ENCODE assay signal across 21 cellular contexts in genomic region chr3:6791161-6791560, GRCh38.
A peak's percentile ranks its signal among the peaks of the same experiment; 100 is the strongest.
DNase-seq lines count a peak whose midpoint lies in the region; ATAC-seq and TF ChIP-seq lines count a peak whose summit lies in the region.
"Had no signal": no experiment of that assay in that cellular context is flagged by ENCODE, and none has a peak within 500 bp of the region (broad histone marks: within the 10 kb centered on the region; RNA-seq: fewer than 3 reads in every experiment).

No MANE protein-coding gene starts in this region.

- CTCF ChIA-PET in MCF 10A (lab: Yijun Ruan, JAX) = interaction anchor here (0.6 kb wide), 1 partner anchor 1314 kb away, joined by 5 read pairs; no protein-coding TSS in a partner anchor

- BruUV-seq in MCF 10A (replicated peaks; lab: Mats Ljungman, UMichigan) = no TSS peak

- intact Hi-C loops in MCF 10A (cut with micrococcal nuclease) = loop anchor here (5.0 to 10.0 kb wide), 3 partner anchors 756 to 1566 kb away; no protein-coding TSS in a partner anchor
- intact Hi-C loops in breast epithelium (cut with DNase I; ENCODE audit: low total_unique reads) = no loop called here

- no peaks in the 10 kb centered on the region for H3K4me1 Mint-ChIP-seq in MCF 10A (ENCODE audit: insufficient read depth, unreplicated experiment)
- H3K4me1 Mint-ChIP-seq: activated naive CD8-positive, alpha-beta T cell treated with anti-CD3 and anti-CD28 coated beads, Interleukin-2, amount 10 ng/mL, durations not matched to agents 7 days and 5 days had no signal

- no peaks in the 10 kb centered on the region for H3K36me3 Mint-ChIP-seq in MCF 10A (ENCODE audit: insufficient read depth, unreplicated experiment)
- H3K36me3 Mint-ChIP-seq: activated naive CD8-positive, alpha-beta T cell treated with anti-CD3 and anti-CD28 coated beads, Interleukin-2, amount 10 ng/mL, durations not matched to agents 7 days and 5 days; natural killer cell treated with Interleukin-12 subunit alpha and Interleukin-12 subunit beta and Interleukin-15 and Interleukin-18, amount 100 ng/mL, for 72 hours had no signal

- TF ChIP-seq CTCF in MCF 10A (IDR thresholded peaks at IDR 0.05; ENCODE audit: unreplicated experiment) (peak; percentile 28), breast epithelium (IDR thresholded peaks at IDR 0.05) (no peak), astrocyte of the cerebellum (IDR thresholded peaks at IDR 0.05; ENCODE audit: low read depth, low read length, missing control alignments) (no peak), hepatocyte (IDR thresholded peaks at IDR 0.05; ENCODE audit: poor library complexity) (peak; percentile 51)

- H3K27ac Mint-ChIP-seq in MCF 10A (ENCODE audit: low read depth, unreplicated experiment) = no peak overlapping the region
- H3K27ac Mint-ChIP-seq: activated naive CD8-positive, alpha-beta T cell treated with anti-CD3 and anti-CD28 coated beads, Interleukin-2, amount 10 ng/mL, durations not matched to agents 7 days and 5 days; CD4-positive, alpha-beta T cell; natural killer cell treated with Interleukin-12 subunit alpha and Interleukin-12 subunit beta and Interleukin-15 and Interleukin-18, amount 100 ng/mL, for 72 hours had no signal

- in situ Hi-C loops in astrocyte of the cerebellum (cut with HindIII; ENCODE audit: low sequenced_read_pairs) = no loop called here

- H3K4me3 Mint-ChIP-seq in MCF 10A (ENCODE audit: unreplicated experiment) = no peak overlapping the region
- H3K4me3 Mint-ChIP-seq: activated naive CD8-positive, alpha-beta T cell treated with anti-CD3 and anti-CD28 coated beads, Interleukin-2, amount 10 ng/mL, durations not matched to agents 7 days and 5 days; CD4-positive, alpha-beta T cell; natural killer cell treated with Interleukin-12 subunit alpha and Interleukin-12 subunit beta and Interleukin-15 and Interleukin-18, amount 100 ng/mL, for 72 hours had no signal

- no peaks in the 10 kb centered on the region for H3K9me3 Mint-ChIP-seq in MCF 10A (ENCODE audit: unreplicated experiment)
- H3K9me3 Mint-ChIP-seq: activated naive CD8-positive, alpha-beta T cell treated with anti-CD3 and anti-CD28 coated beads, Interleukin-2, amount 10 ng/mL, durations not matched to agents 7 days and 5 days had no signal

- no peaks in the 10 kb centered on the region for H3K27me3 Mint-ChIP-seq in MCF 10A (ENCODE audit: insufficient read depth, unreplicated experiment)
- H3K27me3 Mint-ChIP-seq: activated naive CD8-positive, alpha-beta T cell treated with anti-CD3 and anti-CD28 coated beads, Interleukin-2, amount 10 ng/mL, durations not matched to agents 7 days and 5 days; CD4-positive, alpha-beta T cell; natural killer cell treated with Interleukin-12 subunit alpha and Interleukin-12 subunit beta and Interleukin-15 and Interleukin-18, amount 100 ng/mL, for 72 hours had no signal

- H2AFZ ChIP-seq in hepatocyte = no peak overlapping the region

- WGBS in hepatocyte (ENCODE audit: low lambda C conversion rate, missing lambda C conversion rate) = 60% methylated on average over 2 of the region's 2 CpGs

- H4K20me1 ChIP-seq in hepatocyte (ENCODE audit: insufficient read depth, poor library complexity, severe bottlenecking) = no peaks in the 10 kb centered on the region

- no peaks in the 10 kb centered on the region for H3K27me3 ChIP-seq in breast epithelium
- no peaks in the 10 kb centered on the region for H3K27me3 ChIP-seq in hepatocyte
- H3K27me3 ChIP-seq: MG63, testis had no signal

- H3K36me3 ChIP-seq in breast epithelium (no peaks in the 10 kb centered on the region), hepatocyte (replicated peaks; ENCODE audit: insufficient read depth, low read depth) (no peaks in the 10 kb centered on the region)
- H3K36me3 ChIP-seq: heart right ventricle, MG63 had no signal

- DNase-seq in MCF 10A (ENCODE audit: unreplicated experiment) (no peak), breast epithelium (ENCODE audit: low spot score in 2 of 2) (no peak), astrocyte of the cerebellum (ENCODE audit: low read depth) (peak; percentile 37), hepatocyte (ENCODE audit: low spot score) (no peak), NCI-H226 (no peak), NCI-H2196 (lab: John Stamatoyannopoulos, UW; ENCODE audit: unreplicated experiment) (no peak), occipital lobe (lab: John Stamatoyannopoulos, UW) (no peak)
- DNase-seq: activated naive CD8-positive, alpha-beta T cell treated with anti-CD3 and anti-CD28 coated beads, Interleukin-2, amount 10 ng/mL, durations not matched to agents 7 days and 5 days; caudate nucleus; CD4-positive, alpha-beta T cell; effector CD8-positive, alpha-beta T cell; heart right ventricle; MG63; NCI-H187; NCI-H510A; SHP77 treated with DMSO at 0.1 percent for 48 hours; testis had no signal

- H3K9me3 ChIP-seq in breast epithelium (no peaks in the 10 kb centered on the region), hepatocyte (ENCODE audit: low read depth) (no peaks in the 10 kb centered on the region)
- H3K9me3 ChIP-seq: A549, heart right ventricle, MG63, testis had no signal

- no peak for ATAC-seq in HG02759 (IDR thresholded peaks at IDR 0.05; ENCODE audit: unreplicated experiment)
- ATAC-seq: A549; activated CD4-positive, CD25-positive, alpha-beta regulatory T cell treated with anti-CD3 and anti-CD28 coated beads, Interleukin-2, amount 50 U/mL, for 24 hours; heart right ventricle; natural killer cell treated with Interleukin-12 subunit alpha and Interleukin-12 subunit beta and Interleukin-15 and Interleukin-18, amount 100 ng/mL, for 72 hours had no signal

- H3K4me3 ChIP-seq in breast epithelium (no peak overlapping the region), astrocyte of the cerebellum (ENCODE audit: low read depth, low read length) (no peak overlapping the region), hepatocyte (no peak overlapping the region)
- H3K4me3 ChIP-seq: A549, heart right ventricle, MG63, testis had no signal

- no peak for TF ChIP-seq POLR2A in breast epithelium (IDR thresholded peaks at IDR 0.05)

- H3K4me2 ChIP-seq in hepatocyte = no peak overlapping the region
- H3K4me2 ChIP-seq: A549 had no signal

- H3K27ac ChIP-seq in breast epithelium (no peak overlapping the region), hepatocyte (no peak overlapping the region)
- H3K27ac ChIP-seq: A549, heart right ventricle, testis had no signal

- POLR2A ChIA-PET in MCF 10A (lab: Yijun Ruan, JAX) = no interaction called here

- H3K79me2 ChIP-seq in hepatocyte = no peaks in the 10 kb centered on the region

- H3K4me1 ChIP-seq in breast epithelium = no peaks in the 10 kb centered on the region
- H3K4me1 ChIP-seq in hepatocyte (ENCODE audit: insufficient read depth) = no peaks in the 10 kb centered on the region
- H3K4me1 ChIP-seq: A549, heart right ventricle, testis had no signal

- no peaks in the 10 kb centered on the region for H3K9me2 ChIP-seq in hepatocyte (replicated peaks; ENCODE audit: insufficient read depth)

Comparison
In these comparisons a context has a peak if more than half of its experiments do, and no peak if none do; other contexts are left out.
1. CTCF ChIP-seq: peak in MCF 10A (single experiment) and hepatocyte (single experiment); none in breast epithelium (0 of 3) and astrocyte of the cerebellum (single experiment).